Comparison of ENCODE assay signal across 8 cellular contexts in the genomic region with DNA sequence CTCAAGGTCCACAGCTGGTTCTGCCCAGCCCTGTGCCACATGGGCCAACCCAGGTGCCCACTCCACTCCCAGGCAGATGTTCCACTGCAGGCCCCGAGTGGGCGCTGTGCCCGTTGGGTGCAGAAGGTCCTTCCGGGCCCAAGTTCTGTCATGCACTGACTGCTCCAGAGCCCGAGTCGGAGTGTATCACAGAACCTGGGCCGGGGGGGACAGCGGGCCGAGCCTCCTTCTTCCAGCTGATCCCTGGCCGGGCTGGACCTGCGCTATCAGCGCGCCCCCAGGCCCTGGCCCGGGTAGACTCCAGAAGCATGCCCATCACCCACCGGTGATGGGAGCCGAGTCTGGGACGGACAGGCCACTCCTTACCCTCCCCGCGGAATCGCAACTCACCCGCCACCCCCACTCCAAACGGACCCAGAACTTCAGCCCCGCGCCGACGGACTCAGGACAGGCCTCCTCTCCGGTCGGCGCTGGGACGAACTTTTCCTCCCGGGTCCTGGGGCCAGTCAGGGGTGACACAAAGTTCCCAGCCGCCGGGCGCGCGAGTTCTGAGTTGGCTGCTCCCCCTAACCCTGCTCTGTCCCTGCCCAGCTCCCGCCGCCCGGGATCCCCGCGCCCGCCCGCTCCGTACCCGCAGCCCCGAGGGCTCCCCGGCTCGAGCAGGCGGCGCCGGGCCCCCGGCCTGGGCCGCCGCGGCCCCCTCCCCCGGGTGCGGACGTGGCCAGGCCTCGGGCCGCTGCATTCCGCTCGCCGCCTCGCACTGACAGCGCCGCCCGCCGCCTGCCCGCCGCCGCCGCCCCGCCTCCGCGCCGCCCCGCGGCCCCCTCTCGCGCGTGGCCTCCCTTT. TPM values are rescaled to one million over a fixed set of nuclear protein-coding genes. Genes with fewer than 3 reads are reported as not detected.
DNase-seq lines count a peak whose midpoint lies in the region; ATAC-seq, FAIRE-seq and TF ChIP-seq lines count a peak whose summit lies in the region.

A gene with protein sequence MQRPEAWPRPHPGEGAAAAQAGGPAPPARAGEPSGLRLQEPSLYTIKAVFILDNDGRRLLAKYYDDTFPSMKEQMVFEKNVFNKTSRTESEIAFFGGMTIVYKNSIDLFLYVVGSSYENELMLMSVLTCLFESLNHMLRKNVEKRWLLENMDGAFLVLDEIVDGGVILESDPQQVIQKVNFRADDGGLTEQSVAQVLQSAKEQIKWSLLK (minus strand): TSS at position 762 of the 846 bp plus-strand sequence. CDS start 20 bp downstream, at position 742.

- H3K4me3 ChIP-seq in astrocyte (ENCODE audit: insufficient read depth, low read depth, low read length) (peak within 1 kb of the TSS; percentile 76), iPS DF 6.9 (ENCODE audit: low read length) (peak within 1 kb of the TSS; percentile 41), skeletal muscle satellite cell (ENCODE audit: low read length) (peak within 1 kb of the TSS; percentile 92)

- FAIRE-seq in GM19239 (lab: Jason Lieb, UNC) (peak; percentile 90), astrocyte (lab: Jason Lieb, UNC) (no peak)

- no peaks in the 10 kb centered on the region for H4K20me1 ChIP-seq in astrocyte (ENCODE audit: insufficient read depth, low read length)

- peak; percentile 53 for DNase-seq in GM19239 (ENCODE audit: insufficient read length, low spot score)
- DNase-seq in SW480 (ENCODE audit: low spot score) = peak; percentile 51
- DNase-seq in astrocyte (ENCODE audit: low read depth) = no peak
- no peak for DNase-seq in iPS DF 6.9 (ENCODE audit: low read depth, low spot score)

- peaks cover 3% of the 10 kb centered on the region for H3K4me1 Mint-ChIP-seq in astrocyte (ENCODE audit: low read depth, unreplicated experiment)

- H3K4me1 ChIP-seq in astrocyte (ENCODE audit: insufficient read depth, low read length) (peaks cover 9% of the 10 kb centered on the region), iPS DF 6.9 (ENCODE audit: control insufficient read depth, insufficient read depth, low read length) (no peaks in the 10 kb centered on the region), skeletal muscle satellite cell (ENCODE audit: control insufficient read depth, insufficient read depth, low read length) (peaks cover 13% of the 10 kb centered on the region)

- peaks cover 26% of the 10 kb centered on the region for H3K27me3 Mint-ChIP-seq in astrocyte (ENCODE audit: low read depth, unreplicated experiment)

- H3K9me3 ChIP-seq in astrocyte (ENCODE audit: insufficient read depth, low read depth, low read length) (no peaks in the 10 kb centered on the region), iPS DF 6.9 (ENCODE audit: control insufficient read depth, insufficient read depth, low read length) (no peaks in the 10 kb centered on the region), skeletal muscle satellite cell (replicated peaks; ENCODE audit: low read length) (no peaks in the 10 kb centered on the region)

- peaks cover 4% of the 10 kb centered on the region for H3K79me2 ChIP-seq in astrocyte (ENCODE audit: insufficient read depth, low read length)

- H3K27ac ChIP-seq in 22Rv1 = no peak within 1 kb of the TSS
- peak within 1 kb of the TSS; percentile 60 for H3K27ac ChIP-seq in astrocyte (ENCODE audit: low read depth, low read length)
- H3K27ac ChIP-seq in iPS DF 6.9 (ENCODE audit: low read length) = no peak within 1 kb of the TSS

- peak within 1 kb of the TSS; percentile 84 for H3K4me3 Mint-ChIP-seq in astrocyte (ENCODE audit: unreplicated experiment)

- ATAC-seq in GM21786 (IDR thresholded peaks at IDR 0.05; ENCODE audit: unreplicated experiment) = no peak
- ATAC-seq in HG03378 (IDR thresholded peaks at IDR 0.05; ENCODE audit: unreplicated experiment) = no peak

- H3K9ac ChIP-seq in astrocyte (ENCODE audit: low read length) (peak within 1 kb of the TSS; percentile 89), skeletal muscle satellite cell (ENCODE audit: low read depth, low read length) (peak within 1 kb of the TSS; percentile 90)

- peaks cover 17% of the 10 kb centered on the region for H3K36me3 Mint-ChIP-seq in astrocyte (ENCODE audit: low read depth, unreplicated experiment)

- H3K9me3 Mint-ChIP-seq in astrocyte (ENCODE audit: unreplicated experiment) = peaks cover 3% of the 10 kb centered on the region

- H3K4me2 ChIP-seq in astrocyte (ENCODE audit: low read length) (peak within 1 kb of the TSS; percentile 96), skeletal muscle satellite cell (ENCODE audit: low read length) (peak within 1 kb of the TSS; percentile 87)

- H3K27me3 ChIP-seq in astrocyte (ENCODE audit: insufficient read depth, low read length) (no peaks in the 10 kb centered on the region), iPS DF 6.9 (ENCODE audit: control insufficient read depth, insufficient read depth, low read length) (peaks cover 10% of the 10 kb centered on the region), skeletal muscle satellite cell (ENCODE audit: control insufficient read depth, insufficient read depth, low read length) (no peaks in the 10 kb centered on the region)

- no CpG with 5 or more reads among the region's 81 CpGs for WGBS in iPS DF 6.9 (ENCODE audit: insufficient coverage, insufficient read length)

- peak within 1 kb of the TSS; percentile 87 for H3K27ac Mint-ChIP-seq in astrocyte (ENCODE audit: unreplicated experiment)

- peak within 1 kb of the TSS; percentile 94 for H2AFZ ChIP-seq in astrocyte (ENCODE audit: low read depth, low read length)

- H3K36me3 ChIP-seq in astrocyte (ENCODE audit: insufficient read depth, low read length) = no peaks in the 10 kb centered on the region
- no peaks in the 10 kb centered on the region for H3K36me3 ChIP-seq in iPS DF 6.9 (ENCODE audit: control insufficient read depth, insufficient read depth, low read length)
- H3K36me3 ChIP-seq in skeletal muscle satellite cell (ENCODE audit: insufficient read depth, low read length) = peaks cover 10% of the 10 kb centered on the region

- TF ChIP-seq CTCF in 22Rv1 (IDR thresholded peaks at IDR 0.05) (peak; percentile 48), astrocyte (IDR thresholded peaks at IDR 0.05; ENCODE audit: insufficient read depth, low read depth, low read length) (peak; percentile 42)

RNA-seq across cellular contexts. Expression of the gene that starts here (rescaled TPM):
- total RNA-seq in astrocyte = 25.1 and 38.3 TPM in 2 replicates
- 22.6 and 47.8 TPM in 2 replicates for total RNA-seq in skeletal muscle satellite cell (2012; rRNA removed)

Comparison
In these comparisons a context has a peak if more than half of its experiments do, and no peak if none do; other contexts are left out.
1. DNase-seq: peak in GM19239 (single experiment) and SW480 (single experiment); none in astrocyte (single experiment) and iPS DF 6.9 (single experiment).
2. H3K4me3 ChIP-seq: peak in every context shown above with its lines; median percentile 92 in skeletal muscle satellite cell; 76 in astrocyte; 41 in iPS DF 6.9.